ENCODE assay signal across 14 cellular contexts in the genomic region with DNA sequence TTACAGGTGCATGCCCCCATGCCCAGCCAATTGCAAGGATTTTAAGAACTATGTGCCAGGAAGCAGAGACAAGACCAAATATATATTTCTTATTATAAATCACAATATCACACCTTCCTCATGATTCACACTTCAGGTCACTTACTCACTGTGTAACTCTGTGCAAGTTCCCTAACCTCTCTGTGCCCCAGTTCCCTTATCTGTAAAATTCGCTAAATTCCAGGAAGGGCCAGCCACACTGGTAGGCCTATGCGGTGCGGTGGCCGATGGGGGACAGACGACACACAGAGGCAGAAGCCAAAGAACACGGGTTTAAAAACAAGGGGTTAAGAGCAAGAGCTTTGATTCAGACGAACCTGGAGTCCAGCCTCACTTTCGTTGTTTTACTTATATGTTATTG. TPM values are rescaled to one million over a fixed set of nuclear protein-coding genes. Genes with fewer than 3 reads are reported as not detected.
DNase-seq lines count a peak whose midpoint lies in the region; ATAC-seq and TF ChIP-seq lines count a peak whose summit lies in the region.
"Had no signal": no experiment of that assay in that cellular context is flagged by ENCODE, and none has a peak within 500 bp of the region (broad histone marks: within the 10 kb centered on the region; RNA-seq: fewer than 3 reads in every experiment).

No MANE protein-coding gene starts in this region.

- H3K27ac ChIP-seq in spleen = peak overlapping the region in 5 of 8 donors; percentile 50 to 76 (median 61)
- H3K27ac ChIP-seq: suprapubic skin had no signal

- CTCF ChIA-PET in T-cell (lab: Charles Lee) = no interaction called here

- intact Hi-C loops in activated CD4-positive, alpha-beta T cell treated with anti-CD3 and anti-CD28 coated beads, Interleukin-2, amount 10 ng/mL, durations not matched to agents 24 days and 14 days (cut with micrococcal nuclease) = loop anchor here (5.0 kb wide), 1 partner anchor 50 kb away; no protein-coding TSS in a partner anchor
- intact Hi-C loops in spleen (cut with DNase I; ENCODE audit: low total_unique reads) = no loop called here

- no peak overlapping the region for H3K4me3 Mint-ChIP-seq in activated CD4-positive, alpha-beta T cell treated with anti-CD3 and anti-CD28 coated beads, Interleukin-2, amount 10 ng/mL, durations not matched to agents 24 days and 14 days
- no peak overlapping the region for H3K4me3 Mint-ChIP-seq in T-cell

- peak overlapping the region; percentile 20 for H3K4me3 ChIP-seq in iPS-15b (ENCODE audit: low read depth, low read length)
- no peak overlapping the region for H3K4me3 ChIP-seq in spleen
- H3K4me3 ChIP-seq: suprapubic skin had no signal

- ATAC-seq in T-cell (replicated peaks in 1 of 4) = no peak
- ATAC-seq in HG03565 (IDR thresholded peaks at IDR 0.05; ENCODE audit: unreplicated experiment) = no peak
- ATAC-seq in HG03095 (IDR thresholded peaks at IDR 0.05; ENCODE audit: unreplicated experiment) = no peak

- H3K27me3 Mint-ChIP-seq in activated CD4-positive, alpha-beta T cell treated with anti-CD3 and anti-CD28 coated beads, Interleukin-2, amount 10 ng/mL, durations not matched to agents 24 days and 14 days = peaks cover 4% of the 10 kb centered on the region
- H3K27me3 Mint-ChIP-seq in T-cell = no peaks in the 10 kb centered on the region

- WGBS in spleen, 5 donors = 48 to 60% (median 54%) methylated on average over 8 of the region's 8 CpGs

- H3K9me3 ChIP-seq in iPS-15b (ENCODE audit: control insufficient read depth, insufficient read depth, low read length) = no peaks in the 10 kb centered on the region
- H3K9me3 ChIP-seq in spleen = peaks cover 0 to 6% (median 0%) of the 10 kb centered on the region in 8 donors
- H3K9me3 ChIP-seq: suprapubic skin had no signal

- DNase-seq in activated CD4-positive, alpha-beta T cell treated with anti-CD3 and anti-CD28 coated beads for 48 hours = peak; percentile 20
- no peak for DNase-seq in activated CD4-positive, alpha-beta T cell treated with anti-CD3 and anti-CD28 coated beads, Interleukin-2, amount 10 ng/mL, durations not matched to agents 24 days and 14 days
- no peak for DNase-seq in T-cell
- DNase-seq in spleen = no peak
- no peak for DNase-seq in cerebellar cortex (ENCODE audit: low spot score)
- DNase-seq: activated CD4-positive, alpha-beta T cell treated with anti-CD3 and anti-CD28 coated beads, Interleukin-2, amount 50 U/mL, for 4 hours; HCEC 1CT; KBM-7; NCI-H1092; NCI-H774 had no signal

- H3K36me3 Mint-ChIP-seq in activated CD4-positive, alpha-beta T cell treated with anti-CD3 and anti-CD28 coated beads, Interleukin-2, amount 10 ng/mL, durations not matched to agents 24 days and 14 days (ENCODE audit: low read depth) = no peaks in the 10 kb centered on the region
- no peaks in the 10 kb centered on the region for H3K36me3 Mint-ChIP-seq in T-cell

- POLR2A ChIA-PET in T-cell (lab: Charles Lee) = no interaction called here

- no peak overlapping the region for H3K9ac ChIP-seq in iPS-15b (ENCODE audit: low read depth, low read length)

- no peak overlapping the region for H3K27ac Mint-ChIP-seq in activated CD4-positive, alpha-beta T cell treated with anti-CD3 and anti-CD28 coated beads, Interleukin-2, amount 10 ng/mL, durations not matched to agents 24 days and 14 days
- peak overlapping the region; percentile 44 to 54 for H3K27ac Mint-ChIP-seq in T-cell

- H3K4me1 ChIP-seq in iPS-15b (ENCODE audit: control insufficient read depth, insufficient read depth, low read length) = peaks cover 33% of the 10 kb centered on the region
- H3K4me1 ChIP-seq in spleen = peaks cover 0 to 40% (median 6%) of the 10 kb centered on the region in 6 donors

- H3K4me1 Mint-ChIP-seq in activated CD4-positive, alpha-beta T cell treated with anti-CD3 and anti-CD28 coated beads, Interleukin-2, amount 10 ng/mL, durations not matched to agents 24 days and 14 days = peaks cover 18% of the 10 kb centered on the region
- peaks cover 22 to 33% (median 28%) of the 10 kb centered on the region in 3 donors for H3K4me1 Mint-ChIP-seq in T-cell

- H3K27me3 ChIP-seq in iPS-15b (ENCODE audit: control insufficient read depth, insufficient read depth, low read length) = peaks cover 18% of the 10 kb centered on the region
- H3K27me3 ChIP-seq in spleen (replicated peaks in 1 of 7) = peaks cover 0 to 4% (median 0%) of the 10 kb centered on the region in 7 donors
- H3K27me3 ChIP-seq: suprapubic skin had no signal

- no peak for TF ChIP-seq CTCF in spleen (IDR thresholded peaks at IDR 0.05 in 8 of 11, conservative IDR thresholded peaks at IDR 0.05 in 3 of 11)

- TF ChIP-seq POLR2A in spleen (IDR thresholded peaks at IDR 0.05) = no peak

- H3K9me3 Mint-ChIP-seq in activated CD4-positive, alpha-beta T cell treated with anti-CD3 and anti-CD28 coated beads, Interleukin-2, amount 10 ng/mL, durations not matched to agents 24 days and 14 days = no peaks in the 10 kb centered on the region
- no peaks in the 10 kb centered on the region for H3K9me3 Mint-ChIP-seq in T-cell

- H3K36me3 ChIP-seq in iPS-15b (ENCODE audit: control insufficient read depth, insufficient read depth, low read length) (no peaks in the 10 kb centered on the region), spleen (no peaks in the 10 kb centered on the region)
- H3K36me3 ChIP-seq: suprapubic skin had no signal

RNA-seq across cellular contexts. Expression of gene TRIM2, which starts 2.8 kb away (rescaled TPM):
- total RNA-seq in activated CD4-positive, alpha-beta T cell treated with anti-CD3 and anti-CD28 coated beads, Interleukin-2, amount 10 ng/mL, durations not matched to agents 24 days and 14 days = 0.21 TPM in 1 of 2 replicates, not detected in the other
- total RNA-seq in T-cell (1 to 10 TPM; 3.5 to 8.4 (median 4.4) TPM), spleen (10 to 100 TPM; 28.1 to 77.9 (median 59.1) TPM)
- 10 to 100 TPM in 1 of 3 donors, 1 to 10 TPM in 2; 3.2 to 13.3 (median 4.7) TPM for polyA plus RNA-seq in spleen
